Comparison of ENCODE assay signal across 8 cellular contexts in the genomic region with DNA sequence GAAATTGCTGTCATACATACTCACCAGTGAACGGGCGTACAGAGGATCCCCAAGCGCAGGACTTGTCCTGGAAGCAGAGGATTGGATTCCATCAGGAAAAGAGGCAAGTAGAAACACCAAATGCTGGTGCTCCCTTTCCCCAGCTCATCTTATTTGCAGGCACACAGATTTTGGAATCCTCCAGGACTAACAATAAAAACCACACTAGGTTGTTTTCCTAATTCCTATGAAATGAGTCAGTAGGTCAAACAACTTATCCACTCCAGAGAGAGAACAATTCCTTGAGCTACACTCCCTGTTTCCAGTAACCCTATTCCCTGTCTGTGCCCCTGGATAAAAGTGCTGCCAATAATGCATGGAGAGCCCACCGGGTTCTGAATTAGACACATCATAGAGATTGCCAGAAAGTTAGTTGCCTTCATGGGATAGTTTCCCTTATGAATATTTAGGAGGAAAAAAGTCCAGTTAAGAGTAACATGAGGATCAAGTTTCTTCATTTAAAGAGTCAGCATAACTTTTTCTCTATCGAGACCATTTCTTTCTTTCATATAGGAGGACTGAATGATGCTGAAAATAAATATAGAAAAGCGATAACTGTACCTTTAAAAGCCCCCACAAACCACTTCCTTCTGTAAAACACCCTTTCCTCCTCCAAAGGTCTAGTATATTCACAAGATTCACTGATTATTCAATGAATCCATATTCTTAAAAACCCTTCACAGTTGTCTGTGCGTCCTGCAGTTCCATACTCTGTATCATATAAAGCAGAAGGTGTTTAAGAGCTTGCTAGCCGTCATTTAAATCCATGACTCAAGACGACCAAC.
DNase-seq lines count a peak whose midpoint lies in the region; ATAC-seq and TF ChIP-seq lines count a peak whose summit lies in the region.

No MANE protein-coding gene starts in this region.

- H3K9ac ChIP-seq in adipocyte (ENCODE audit: low read length), result peak overlapping the region; percentile 96

- ATAC-seq in GM18520 (IDR thresholded peaks at IDR 0.05; ENCODE audit: unreplicated experiment), result peak; percentile 4
- ATAC-seq in HG03432 (IDR thresholded peaks at IDR 0.05; ENCODE audit: unreplicated experiment), result peak; percentile 5
- ATAC-seq in GM18870 (IDR thresholded peaks at IDR 0.05; ENCODE audit: unreplicated experiment), result no peak

- H3K4me1 ChIP-seq in adipocyte (ENCODE audit: control insufficient read depth, insufficient read depth, low read length), result peaks cover 78% of the 10 kb centered on the region
- H3K4me1 ChIP-seq in testis, result peaks cover 44% of the 10 kb centered on the region

- H3K27me3 ChIP-seq in adipocyte (replicated peaks; ENCODE audit: control insufficient read depth, insufficient read depth, low read length) (no peaks in the 10 kb centered on the region), testis (no peaks in the 10 kb centered on the region)

- intact Hi-C loops in testis (cut with DNase I; ENCODE audit: low total_unique reads), result no loop called here

- H3K9me3 ChIP-seq in adipocyte (ENCODE audit: control insufficient read depth, low read length), result no peaks in the 10 kb centered on the region
- no peaks in the 10 kb centered on the region for H3K9me3 ChIP-seq in testis

- H3K36me3 ChIP-seq in adipocyte (ENCODE audit: control insufficient read depth, insufficient read depth, low read length, severe bottlenecking) (peaks cover 13% of the 10 kb centered on the region), testis (ENCODE audit: low read depth, missing control alignments) (no peaks in the 10 kb centered on the region)

- H3K27ac ChIP-seq in testis, result peak overlapping the region; percentile 2 to 73

- H3K4me3 ChIP-seq in adipocyte (ENCODE audit: low read length) (peak overlapping the region; percentile 91), testis (peak overlapping the region in 1 of 2 donors; percentile 2)

- WGBS in testis, 2 donors, result 54 to 59% methylated on average over 9 of the region's 9 CpGs

- TF ChIP-seq POLR2A in testis (IDR thresholded peaks at IDR 0.05), result no peak

- no peak for TF ChIP-seq CTCF in testis (IDR thresholded peaks at IDR 0.05)

- DNase-seq in adipocyte (ENCODE audit: low read depth), result peak; percentile 83
- peak; percentile 84 for DNase-seq in kidney glomerular epithelial cell (lab: John Stamatoyannopoulos, UW)
- no peak for DNase-seq in testis
- no peak for DNase-seq in NCI-H748 (lab: John Stamatoyannopoulos, UW; ENCODE audit: unreplicated experiment)
- no peak for DNase-seq in 8988T

Comparison
In these comparisons a context has a peak if more than half of its experiments do, and no peak if none do; other contexts are left out.
1. DNase-seq: peak in adipocyte (single experiment) and kidney glomerular epithelial cell (single experiment); none in testis (single experiment), NCI-H748 (single experiment) and 8988T (single experiment).